10 cellular contexts compared by ENCODE assay signal in the genomic region with DNA sequence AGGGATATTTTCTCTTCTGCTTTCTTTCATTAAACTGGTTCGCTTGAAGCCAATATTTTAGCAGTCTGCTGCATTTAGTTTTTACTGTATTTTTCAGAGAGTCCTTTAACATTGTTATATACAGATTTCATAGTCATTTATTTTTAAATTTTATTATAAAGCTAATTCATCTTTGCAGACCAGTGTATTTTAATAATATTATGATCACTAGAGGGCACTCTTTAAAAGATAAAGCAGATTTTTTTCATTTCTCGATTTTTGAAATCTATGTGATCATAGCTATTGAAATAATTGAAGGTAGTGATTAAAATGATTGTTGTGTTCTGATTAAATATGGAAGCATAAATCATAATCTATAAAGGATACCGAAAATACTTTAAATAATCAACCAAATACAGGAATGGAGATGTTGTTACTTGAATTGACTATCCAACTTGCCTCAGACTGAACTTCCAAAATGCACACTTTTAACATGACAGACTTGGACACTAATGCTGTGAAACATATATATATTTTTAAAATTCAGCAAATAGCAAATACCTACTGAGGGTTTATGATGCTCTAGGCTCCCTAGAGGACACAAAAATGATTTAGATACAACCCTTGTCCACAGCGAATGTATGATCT. TPM values are rescaled to one million over a fixed set of nuclear protein-coding genes. Genes with fewer than 3 reads are reported as not detected.
DNase-seq lines count a peak whose midpoint lies in the region; ATAC-seq and TF ChIP-seq lines count a peak whose summit lies in the region.
"Had no signal": no experiment of that assay in that cellular context is flagged by ENCODE, and none has a peak within 500 bp of the region (broad histone marks: within the 10 kb centered on the region; RNA-seq: fewer than 3 reads in every experiment).

No MANE protein-coding gene starts in this region.

- no peaks in the 10 kb centered on the region for H3K36me3 ChIP-seq in left ventricle myocardium inferior
- H3K36me3 ChIP-seq in OCI-LY3 (replicated peaks; ENCODE audit: low read depth, low read length): peaks cover 19% of the 10 kb centered on the region

- TF ChIP-seq CTCF in left ventricle myocardium inferior (IDR thresholded peaks at IDR 0.05; ENCODE audit: borderline replicate concordance) (peak; percentile 47), OCI-LY3 (IDR thresholded peaks at IDR 0.05; ENCODE audit: low read depth, low read length) (peak; percentile 61), fibroblast of pulmonary artery (IDR thresholded peaks at IDR 0.05; ENCODE audit: low read length, missing control alignments) (peak; percentile 8)

- peak overlapping the region; percentile 20; the same call in 1 of the 2 replicates for H3K4me2 ChIP-seq in OCI-LY3 (ENCODE audit: low read length)

- H3K9me3 ChIP-seq in left ventricle myocardium inferior (replicated peaks): no peaks in the 10 kb centered on the region
- 0 out of 2 replicates have a peak, but pooled peaks cover 6% of the 10 kb centered on the region for H3K9me3 ChIP-seq in OCI-LY3 (ENCODE audit: insufficient read depth, low read length)

- H3K4me3 ChIP-seq in left ventricle myocardium inferior (no peak overlapping the region), OCI-LY3 (ENCODE audit: low read length) (no peak overlapping the region), fibroblast of pulmonary artery (replicated peaks; ENCODE audit: low read depth, low read length) (no peak overlapping the region)

- DNase-seq in left ventricle myocardium inferior: no peak
- no peak for DNase-seq in Right ventricle myocardium inferior (ENCODE audit: missing footprints)
- DNase-seq in fibroblast of pulmonary artery (ENCODE audit: low read depth): no peak
- DNase-seq in activated CD4-positive, alpha-beta T cell treated with anti-CD3 and anti-CD28 coated beads for 4 hours: no peak
- DNase-seq in NCI-H82 treated with DMSO at 0.1 percent for 48 hours (lab: John Stamatoyannopoulos, UW; ENCODE audit: unreplicated experiment): no peak
- DNase-seq: activated naive CD8-positive, alpha-beta T cell treated with anti-CD3 and anti-CD28 coated beads for 36 hours; nucleus accumbens had no signal

- H4K20me1 ChIP-seq in OCI-LY3 (ENCODE audit: insufficient read depth, low read length): peaks cover 1% of the 10 kb centered on the region; the same call in 1 of the 2 replicates

- H3K27me3 ChIP-seq in left ventricle myocardium inferior (ENCODE audit: low read depth) (no peaks in the 10 kb centered on the region), OCI-LY3 (ENCODE audit: low read depth, low read length) (no peaks in the 10 kb centered on the region)

- peaks cover 23% of the 10 kb centered on the region for H3K4me1 ChIP-seq in left ventricle myocardium inferior
- peaks cover 48% of the 10 kb centered on the region for H3K4me1 ChIP-seq in OCI-LY3 (ENCODE audit: low read length)

- H3K79me2 ChIP-seq in OCI-LY3 (ENCODE audit: low read length): peaks cover 83% of the 10 kb centered on the region

- ATAC-seq in Right ventricle myocardium inferior: no peak
- ATAC-seq in HG03025 (IDR thresholded peaks at IDR 0.05; ENCODE audit: low FRiP score, unreplicated experiment): no peak
- no peak for ATAC-seq in GM19035 (IDR thresholded peaks at IDR 0.05; ENCODE audit: unreplicated experiment)

- no peak overlapping the region for H3K9ac ChIP-seq in OCI-LY3 (ENCODE audit: low read length)

- intact Hi-C loops in left ventricle myocardium inferior (cut with micrococcal nuclease): loop anchor here (2.0 to 10.0 kb wide), 2 partner anchors 54 to 132 kb away; no protein-coding TSS in a partner anchor
- intact Hi-C loops in Right ventricle myocardium inferior (cut with DNase I): no loop called here

- no peak overlapping the region for H3K27ac ChIP-seq in left ventricle myocardium inferior (replicated peaks)
- no peak overlapping the region for H3K27ac ChIP-seq in OCI-LY3 (ENCODE audit: low read length)

- H2AFZ ChIP-seq in OCI-LY3 (ENCODE audit: low read depth, low read length): no peak overlapping the region

RNA-seq across cellular contexts. Expression of gene ST7, which starts 35.2 kb away (rescaled TPM):
- total RNA-seq in left ventricle myocardium inferior (28.5 TPM), Right ventricle myocardium inferior (29.5 TPM)

Comparison
In these comparisons a context has a peak if more than half of its experiments do, and no peak if none do; other contexts are left out.
1. CTCF ChIP-seq: peak in every context shown above with its lines; median percentile 61 in OCI-LY3; 47 in left ventricle myocardium inferior; 8 in fibroblast of pulmonary artery.